ENCODE assay signal across 23 cellular contexts in genomic region chr9:81629440-81629839, GRCh38. TPM values are rescaled to one million over a fixed set of nuclear protein-coding genes. Genes with fewer than 3 reads are reported as not detected.
A peak's percentile ranks its signal among the peaks of the same experiment; 100 is the strongest.
DNase-seq lines count a peak whose midpoint lies in the region; ATAC-seq, FAIRE-seq and TF ChIP-seq lines count a peak whose summit lies in the region.
"Had no signal": no experiment of that assay in that cellular context is flagged by ENCODE, and none has a peak within 500 bp of the region (broad histone marks: within the 10 kb centered on the region; RNA-seq: fewer than 3 reads in every experiment).

No MANE protein-coding gene starts in this region.

- no peak overlapping the region for H3K4me3 ChIP-seq in LNCaP clone FGC (ENCODE audit: low read depth, low read length)
- no peak overlapping the region for H3K4me3 ChIP-seq in bronchial epithelial cell (ENCODE audit: low read depth, low read length)
- no peak overlapping the region for H3K4me3 ChIP-seq in liver (ENCODE audit: low read depth in 1 of 3, low read length in 3 of 3)
- no peak overlapping the region for H3K4me3 ChIP-seq in psoas muscle
- H3K4me3 ChIP-seq: MG63 had no signal

- no peaks in the 10 kb centered on the region for H3K9me3 Mint-ChIP-seq in activated T-helper 2 cell treated with anti-CD3 and anti-CD28 coated beads, Interferon-gamma antibody, Interleukin-2, Interleukin-4, amounts not matched to agents 10 μg/mL and 5 μg/mL and 100 μg/mL, durations not matched to agents 14 hours and 24 hours and 36 hours
- H3K9me3 Mint-ChIP-seq: CD8-positive, alpha-beta T cell; H9 had no signal

- H3K9me3 ChIP-seq in liver (ENCODE audit: control insufficient read depth in 4 of 4, low read length in 3 of 4): no peaks in the 10 kb centered on the region
- H3K9me3 ChIP-seq in psoas muscle: no peaks in the 10 kb centered on the region
- H3K9me3 ChIP-seq: Caco-2, MG63 had no signal

- no peaks in the 10 kb centered on the region for H3K27me3 ChIP-seq in bronchial epithelial cell (ENCODE audit: control insufficient read depth, insufficient read depth, low read length)
- H3K27me3 ChIP-seq in liver (ENCODE audit: control insufficient read depth in 4 of 4, insufficient read depth in 4 of 4, low read length in 3 of 4): no peaks in the 10 kb centered on the region
- no peaks in the 10 kb centered on the region for H3K27me3 ChIP-seq in psoas muscle (ENCODE audit: insufficient read depth in 3 of 3, low read length in 2 of 3)
- H3K27me3 ChIP-seq: MG63 had no signal

- no peak overlapping the region for H3K27ac ChIP-seq in liver (ENCODE audit: low read depth in 1 of 2, low read length in 2 of 2)
- H3K27ac ChIP-seq in psoas muscle: no peak overlapping the region
- H3K27ac ChIP-seq: C4-2B, RWPE1 had no signal

- WGBS in liver: 61% methylated on average over 2 of the region's 2 CpGs
- WGBS in psoas muscle, 3 donors: 95 to 98% (median 97%) methylated on average over 2 of the region's 2 CpGs

- no peaks in the 10 kb centered on the region for H3K36me3 Mint-ChIP-seq in activated T-helper 2 cell treated with anti-CD3 and anti-CD28 coated beads, Interferon-gamma antibody, Interleukin-2, Interleukin-4, amounts not matched to agents 10 μg/mL and 5 μg/mL and 100 μg/mL, durations not matched to agents 14 hours and 24 hours and 36 hours (ENCODE audit: low read depth)
- H3K36me3 Mint-ChIP-seq: CD8-positive, alpha-beta T cell had no signal

- no peak overlapping the region for H3K27ac Mint-ChIP-seq in activated T-helper 2 cell treated with anti-CD3 and anti-CD28 coated beads, Interferon-gamma antibody, Interleukin-2, Interleukin-4, amounts not matched to agents 10 μg/mL and 5 μg/mL and 100 μg/mL, durations not matched to agents 14 hours and 24 hours and 36 hours
- H3K27ac Mint-ChIP-seq: B cell; CD8-positive, alpha-beta T cell had no signal

- no peak for DNase-seq in H54 (ENCODE audit: insufficient read length, low spot score)
- DNase-seq in LNCaP clone FGC (ENCODE audit: low read depth): peak; percentile 46
- DNase-seq in bronchial epithelial cell (ENCODE audit: low read depth): peak; percentile 29
- no peak for DNase-seq in activated T-helper 2 cell treated with anti-CD3 and anti-CD28 coated beads, Interferon-gamma antibody, Interleukin-2, Interleukin-4, amounts not matched to agents 10 μg/mL and 5 μg/mL and 100 μg/mL, durations not matched to agents 14 hours and 24 hours and 36 hours (ENCODE audit: low spot score)
- DNase-seq in psoas muscle: no peak
- DNase-seq: CD8-positive, alpha-beta T cell; DMS 273 treated with DMSO at 0.1 percent for 48 hours; DND-41; H9; KBM-7; MG63; NCI-H2029; NCI-H510A; NCI-H774; SHP77 treated with DMSO at 0.1 percent for 48 hours; T-helper 1 cell had no signal

- no peak for TF ChIP-seq RAD21 in liver (IDR thresholded peaks at IDR 0.05)

- H3K9ac ChIP-seq in liver (ENCODE audit: low read depth in 1 of 2, low read length in 2 of 2): no peak overlapping the region

- FAIRE-seq in H54 (lab: Jason Lieb, UNC) (peak; percentile 68), bronchial epithelial cell (lab: Jason Lieb, UNC) (no peak)
- FAIRE-seq: GM12892 had no signal

- H3K27me3 Mint-ChIP-seq in activated T-helper 2 cell treated with anti-CD3 and anti-CD28 coated beads, Interferon-gamma antibody, Interleukin-2, Interleukin-4, amounts not matched to agents 10 μg/mL and 5 μg/mL and 100 μg/mL, durations not matched to agents 14 hours and 24 hours and 36 hours (ENCODE audit: low read depth): no peaks in the 10 kb centered on the region
- H3K27me3 Mint-ChIP-seq: B cell had no signal

- TF ChIP-seq POLR2A in H54 (IDR thresholded peaks at IDR 0.05; ENCODE audit: low read depth, low read length): no peak

- ATAC-seq in GM18861 (IDR thresholded peaks at IDR 0.05; ENCODE audit: unreplicated experiment): no peak
- ATAC-seq in psoas muscle: no peak
- ATAC-seq: CD8-positive, alpha-beta T cell had no signal

- H3K4me3 Mint-ChIP-seq in activated T-helper 2 cell treated with anti-CD3 and anti-CD28 coated beads, Interferon-gamma antibody, Interleukin-2, Interleukin-4, amounts not matched to agents 10 μg/mL and 5 μg/mL and 100 μg/mL, durations not matched to agents 14 hours and 24 hours and 36 hours (ENCODE audit: low read depth): no peak overlapping the region
- H3K4me3 Mint-ChIP-seq: B cell; CD8-positive, alpha-beta T cell; H9 had no signal

- intact Hi-C loops in activated T-helper 2 cell treated with anti-CD3 and anti-CD28 coated beads, Interferon-gamma antibody, Interleukin-2, Interleukin-4, amounts not matched to agents 10 μg/mL and 5 μg/mL and 100 μg/mL, durations not matched to agents 14 hours and 24 hours and 36 hours (cut with micrococcal nuclease): no loop called here
- intact Hi-C loops in psoas muscle (cut with DNase I): no loop called here

- TF ChIP-seq CTCF in LNCaP clone FGC (IDR thresholded peaks at IDR 0.05; ENCODE audit: control insufficient read depth, extremely low read depth, insufficient read depth) (no peak), bronchial epithelial cell (IDR thresholded peaks at IDR 0.05; ENCODE audit: insufficient read depth, low read length, severe bottlenecking) (no peak), liver (IDR thresholded peaks at IDR 0.05; ENCODE audit: low read depth, low read length, missing input control) (no peak), psoas muscle (IDR thresholded peaks at IDR 0.05) (no peak)

- H3K4me1 Mint-ChIP-seq in activated T-helper 2 cell treated with anti-CD3 and anti-CD28 coated beads, Interferon-gamma antibody, Interleukin-2, Interleukin-4, amounts not matched to agents 10 μg/mL and 5 μg/mL and 100 μg/mL, durations not matched to agents 14 hours and 24 hours and 36 hours (ENCODE audit: low read depth): no peaks in the 10 kb centered on the region

- H3K4me1 ChIP-seq in liver (ENCODE audit: control insufficient read depth in 4 of 4, insufficient read depth in 4 of 4, low read length in 3 of 4): peaks cover 0 to 8% (median 1%) of the 10 kb centered on the region in 4 donors
- no peaks in the 10 kb centered on the region for H3K4me1 ChIP-seq in psoas muscle
- H3K4me1 ChIP-seq: Caco-2 had no signal

- peaks cover 1% of the 10 kb centered on the region for H3K36me3 ChIP-seq in bronchial epithelial cell (ENCODE audit: control insufficient read depth, insufficient read depth, low read length)
- H3K36me3 ChIP-seq in liver (ENCODE audit: control insufficient read depth in 4 of 4, insufficient read depth in 3 of 4, low read depth in 1 of 4, low read length in 3 of 4): peaks cover 2 to 17% (median 10%) of the 10 kb centered on the region in 4 donors
- H3K36me3 ChIP-seq in psoas muscle (ENCODE audit: insufficient read depth in 1 of 2, low read depth in 1 of 2): peaks cover 0 to 23% of the 10 kb centered on the region in 2 donors
- H3K36me3 ChIP-seq: MG63 had no signal

TF ChIP-seq in liver, 16 proteins besides CTCF, POLR2A, EP300 and RAD21:
- no peak for TF ChIP-seq FOXA2 (IDR thresholded peaks at IDR 0.05)
- TF ChIP-seq YY1 (IDR thresholded peaks at IDR 0.05): peak; percentile 79

RNA-seq across cellular contexts. Expression of gene TLE1, which starts 59.9 kb away (rescaled TPM):
- total RNA-seq in bronchial epithelial cell: 34.7 and 40.0 TPM in 2 replicates
- 10 to 100 TPM; 25.9 to 45.4 TPM for total RNA-seq in liver
- polyA plus RNA-seq in liver: 10 to 100 TPM; 25.2 to 25.5 TPM
- 0.14 and 0.41 TPM in 2 replicates for total RNA-seq in activated T-helper 2 cell treated with anti-CD3 and anti-CD28 coated beads, Interferon-gamma antibody, Interleukin-2, Interleukin-4, amounts not matched to agents 10 μg/mL and 5 μg/mL and 100 μg/mL, durations not matched to agents 14 hours and 24 hours and 36 hours
- 10 to 100 TPM; 14.6 to 40.9 (median 35.7) TPM for total RNA-seq in psoas muscle
- 10 to 100 TPM; 16.0 to 46.7 (median 31.1) TPM for polyA plus RNA-seq in psoas muscle

Comparison
In these comparisons a context has a peak if more than half of its experiments do, and no peak if none do; other contexts are left out.
1. DNase-seq: peak in LNCaP clone FGC (single experiment) and bronchial epithelial cell (single experiment); none in H54 (single experiment), activated T-helper 2 cell treated with anti-CD3 and anti-CD28 coated beads, Interferon-gamma antibody, Interleukin-2, Interleukin-4, amounts not matched to agents 10 μg/mL and 5 μg/mL and 100 μg/mL, durations not matched to agents 14 hours and 24 hours and 36 hours (single experiment) and psoas muscle (0 of 2).
2. RNA of gene TLE1, which starts 59.9 kb away (total RNA-seq): 25.9 to 45.4 TPM in liver, 34.7 to 40.0 TPM in bronchial epithelial cell and 14.6 to 40.9 TPM in psoas muscle; 0.14 to 0.41 TPM in activated T-helper 2 cell treated with anti-CD3 and anti-CD28 coated beads, Interferon-gamma antibody, Interleukin-2, Interleukin-4, amounts not matched to agents 10 μg/mL and 5 μg/mL and 100 μg/mL, durations not matched to agents 14 hours and 24 hours and 36 hours; every median in the first group is over 10 times any median in the second.